ENCODE assay signal across 24 cellular contexts in genomic region chr14:104105822-104106470, GRCh38. TPM values are rescaled to one million over a fixed set of nuclear protein-coding genes. Genes with fewer than 3 reads are reported as not detected.
DNase-seq lines count a peak whose midpoint lies in the region; ATAC-seq and TF ChIP-seq lines count a peak whose summit lies in the region.
"Had no signal": no experiment of that assay in that cellular context is flagged by ENCODE, and none has a peak within 500 bp of the region (broad histone marks: within the 10 kb centered on the region; RNA-seq: fewer than 3 reads in every experiment).

No MANE protein-coding gene starts in this region.

- intact Hi-C loops in esophagus squamous epithelium (cut with DNase I) (no loop called here), psoas muscle (cut with DNase I) (no loop called here)

- no peak overlapping the region for H4K91ac ChIP-seq in H9 (ENCODE audit: insufficient read length, low read depth, low read length)

- H3K14ac ChIP-seq in H9 (ENCODE audit: insufficient read depth, low read length), result no peak overlapping the region

- H2BK15ac ChIP-seq in H9 (ENCODE audit: low read depth, low read length), result no peak overlapping the region

- H2BK20ac ChIP-seq in H9 (ENCODE audit: low read depth, low read length, poor library complexity, severe bottlenecking), result no peak overlapping the region

- no peak overlapping the region for H2BK12ac ChIP-seq in H9 (ENCODE audit: insufficient read length, low read depth, low read length)

- H3K4me2 ChIP-seq in H9 (ENCODE audit: insufficient read depth, insufficient read length, low read length), result no peak overlapping the region

- H4K8ac ChIP-seq in H9 (replicated peaks; ENCODE audit: insufficient read length, low read depth, low read length), result no peak overlapping the region

- H3K9me3 ChIP-seq in H9 (ENCODE audit: control insufficient read depth, low read depth, low read length) (no peaks in the 10 kb centered on the region), esophagus squamous epithelium (no peaks in the 10 kb centered on the region), psoas muscle (no peaks in the 10 kb centered on the region)
- H3K9me3 ChIP-seq: BE2C, gastroesophageal sphincter had no signal

- H3K27me3 ChIP-seq in H9 (ENCODE audit: insufficient read depth, low read length) (no peaks in the 10 kb centered on the region), esophagus squamous epithelium (peaks cover 0 to 10% (median 0%) of the 10 kb centered on the region in 4 donors), psoas muscle (ENCODE audit: insufficient read depth in 3 of 3, low read length in 2 of 3) (peaks cover 0 to 3% (median 0%) of the 10 kb centered on the region in 3 donors)
- H3K27me3 ChIP-seq: BE2C had no signal

- no peak overlapping the region for H3K9ac ChIP-seq in H9 (ENCODE audit: extremely low read depth, insufficient read length, low read length)

- no peaks in the 10 kb centered on the region for H3K23me2 ChIP-seq in H9 (ENCODE audit: insufficient read length, low read depth, low read length, poor library complexity, severe bottlenecking)

- no peak overlapping the region for H4K5ac ChIP-seq in H9 (ENCODE audit: insufficient read length, low read depth, low read length)

- H2AK5ac ChIP-seq in H9 (ENCODE audit: insufficient read length, low read length), result no peak overlapping the region

- H3K27ac ChIP-seq in H9 (ENCODE audit: insufficient read length, low read depth, low read length) (no peak overlapping the region), esophagus squamous epithelium (peak overlapping the region; percentile 72 to 93 (median 85)), psoas muscle (no peak overlapping the region)
- H3K27ac ChIP-seq: gastroesophageal sphincter had no signal

- H3K79me2 ChIP-seq in H9 (ENCODE audit: insufficient read depth, low read length), result no peaks in the 10 kb centered on the region

- H4K20me1 ChIP-seq in H9 (ENCODE audit: control insufficient read depth, insufficient read depth, insufficient read length), result no peaks in the 10 kb centered on the region

- H2BK5ac ChIP-seq in H9 (ENCODE audit: insufficient read length, low read length), result no peak overlapping the region

- H3K9me3 Mint-ChIP-seq in activated naive CD8-positive, alpha-beta T cell treated with anti-CD3 and anti-CD28 coated beads for 36 hours, result no peaks in the 10 kb centered on the region
- no peaks in the 10 kb centered on the region for H3K9me3 Mint-ChIP-seq in activated naive CD8-positive, alpha-beta T cell treated with anti-CD3 and anti-CD28 coated beads, Interleukin-2, amount 50 U/mL, for 24 hours
- no peaks in the 10 kb centered on the region; a peak in 1 of 5 replicates for H3K9me3 Mint-ChIP-seq in H9
- H3K9me3 Mint-ChIP-seq: activated CD8-positive, alpha-beta T cell treated with anti-CD3 and anti-CD28 coated beads for 36 hours; endodermal cell; WTC11 had no signal

- TF ChIP-seq CTCF in H9 (conservative IDR thresholded peaks at IDR 0.05) (no peak), esophagus squamous epithelium (IDR thresholded peaks at IDR 0.05) (no peak), psoas muscle (IDR thresholded peaks at IDR 0.05) (no peak)

- no peak overlapping the region for H3T11ph ChIP-seq in H9 (ENCODE audit: low read length)

- H3K23ac ChIP-seq in H9 (ENCODE audit: insufficient read length, low read depth, low read length), result no peak overlapping the region

- H2AFZ ChIP-seq in H9 (ENCODE audit: low read length), result no peak overlapping the region

- no peak for ATAC-seq in activated naive CD8-positive, alpha-beta T cell treated with anti-CD3 and anti-CD28 coated beads, Interleukin-2, amount 50 U/mL, for 24 hours
- ATAC-seq in psoas muscle, result no peak
- ATAC-seq: activated CD8-positive, alpha-beta T cell treated with anti-CD3 and anti-CD28 coated beads for 36 hours; gastroesophageal sphincter; WTC11 had no signal

- no peak overlapping the region for H2BK120ac ChIP-seq in H9 (ENCODE audit: low read depth, low read length, poor library complexity, severe bottlenecking)

- TF ChIP-seq POLR2A in esophagus squamous epithelium (IDR thresholded peaks at IDR 0.05), result no peak

- no peaks in the 10 kb centered on the region for H3K79me1 ChIP-seq in H9 (ENCODE audit: insufficient read depth, low read depth, low read length, poor library complexity, severe bottlenecking)

- H3K36me3 ChIP-seq in esophagus squamous epithelium (no peaks in the 10 kb centered on the region), psoas muscle (ENCODE audit: insufficient read depth in 1 of 2, low read depth in 1 of 2) (no peaks in the 10 kb centered on the region)
- H3K36me3 ChIP-seq: BE2C, gastroesophageal sphincter had no signal

- H3K56ac ChIP-seq in H9 (ENCODE audit: insufficient read length, low read depth, low read length), result no peak overlapping the region

- no peak overlapping the region for H3K18ac ChIP-seq in H9 (ENCODE audit: insufficient read length, low read depth, low read length)

- H3K36me3 Mint-ChIP-seq in activated naive CD8-positive, alpha-beta T cell treated with anti-CD3 and anti-CD28 coated beads for 36 hours, result no peaks in the 10 kb centered on the region
- no peaks in the 10 kb centered on the region for H3K36me3 Mint-ChIP-seq in activated naive CD8-positive, alpha-beta T cell treated with anti-CD3 and anti-CD28 coated beads, Interleukin-2, amount 50 U/mL, for 24 hours (ENCODE audit: low read depth)
- H3K36me3 Mint-ChIP-seq in H9 (ENCODE audit: insufficient read depth in 1 of 3, low read depth in 3 of 3), result no peaks in the 10 kb centered on the region
- H3K36me3 Mint-ChIP-seq: WTC11 had no signal

- H3K4ac ChIP-seq in H9 (ENCODE audit: low read depth, low read length), result no peak overlapping the region

- H3K4me3 Mint-ChIP-seq in activated naive CD8-positive, alpha-beta T cell treated with anti-CD3 and anti-CD28 coated beads for 36 hours, result no peak overlapping the region
- H3K4me3 Mint-ChIP-seq in activated naive CD8-positive, alpha-beta T cell treated with anti-CD3 and anti-CD28 coated beads, Interleukin-2, amount 50 U/mL, for 24 hours, result no peak overlapping the region
- H3K4me3 Mint-ChIP-seq in H9, result no peak overlapping the region
- H3K4me3 Mint-ChIP-seq: activated CD8-positive, alpha-beta T cell treated with anti-CD3 and anti-CD28 coated beads for 36 hours; endodermal cell; WTC11 had no signal

- peak; percentile 0 for DNase-seq in activated naive CD8-positive, alpha-beta T cell treated with anti-CD3 and anti-CD28 coated beads for 36 hours
- no peak for DNase-seq in activated naive CD8-positive, alpha-beta T cell treated with anti-CD3 and anti-CD28 coated beads, Interleukin-2, amount 50 U/mL, for 24 hours
- DNase-seq in H9 (peak; percentile 22), esophagus squamous epithelium (lab: John Stamatoyannopoulos, UW) (no peak), psoas muscle (peak; percentile 8 to 33), DMS79 (lab: John Stamatoyannopoulos, UW) (no peak), NCI-H510A (lab: John Stamatoyannopoulos, UW) (no peak), midbrain (lab: John Stamatoyannopoulos, UW) (no peak)
- DNase-seq: activated CD8-positive, alpha-beta T cell treated with anti-CD3 and anti-CD28 coated beads for 36 hours; activated naive CD4-positive, alpha-beta T cell; BE2C; cortex of kidney; DMS79 treated with DMSO at 0.1 percent for 48 hours; mammary epithelial cell; NCI-H1092 treated with DMSO at 0.1 percent for 48 hours; NCI-H2029; NCI-H226; T-helper 9 cell had no signal

- no peaks in the 10 kb centered on the region for H3K4me1 Mint-ChIP-seq in activated naive CD8-positive, alpha-beta T cell treated with anti-CD3 and anti-CD28 coated beads for 36 hours
- no peaks in the 10 kb centered on the region for H3K4me1 Mint-ChIP-seq in activated naive CD8-positive, alpha-beta T cell treated with anti-CD3 and anti-CD28 coated beads, Interleukin-2, amount 50 U/mL, for 24 hours
- peaks cover 2 to 14% of the 10 kb centered on the region in 2 experiments; a peak in 3 of 4 replicates for H3K4me1 Mint-ChIP-seq in H9
- H3K4me1 Mint-ChIP-seq: endodermal cell had no signal

- no peaks in the 10 kb centered on the region for H3K27me3 Mint-ChIP-seq in activated naive CD8-positive, alpha-beta T cell treated with anti-CD3 and anti-CD28 coated beads for 36 hours
- H3K27me3 Mint-ChIP-seq in activated naive CD8-positive, alpha-beta T cell treated with anti-CD3 and anti-CD28 coated beads, Interleukin-2, amount 50 U/mL, for 24 hours, result no peaks in the 10 kb centered on the region
- no peaks in the 10 kb centered on the region for H3K27me3 Mint-ChIP-seq in H9 (ENCODE audit: low read depth)
- H3K27me3 Mint-ChIP-seq: activated CD8-positive, alpha-beta T cell treated with anti-CD3 and anti-CD28 coated beads for 36 hours had no signal

- no CpG with 5 or more reads among the region's 18 CpGs for WGBS in H9 (ENCODE audit: extremely low coverage, insufficient read length, low lambda C conversion rate)
- WGBS in esophagus squamous epithelium, 2 donors, result 53 to 60% methylated on average over 1 to 4 of the region's 18 CpGs
- WGBS in psoas muscle, 3 donors, result 73 to 86% (median 84%) methylated on average over 17 to 18 of the region's 18 CpGs

- H3K4me1 ChIP-seq in H9 (ENCODE audit: insufficient read depth, low read length) (no peaks in the 10 kb centered on the region; the same call in 1 of the 2 replicates), esophagus squamous epithelium (peaks cover 40 to 99% (median 44%) of the 10 kb centered on the region in 3 donors), psoas muscle (no peaks in the 10 kb centered on the region)
- H3K4me1 ChIP-seq: BE2C, gastroesophageal sphincter had no signal

- H3K4me3 ChIP-seq in esophagus squamous epithelium (peak overlapping the region in 1 of 4 donors; percentile 31), psoas muscle (no peak overlapping the region)
- H3K4me3 ChIP-seq: gastroesophageal sphincter had no signal

- no peak overlapping the region for H3K27ac Mint-ChIP-seq in activated naive CD8-positive, alpha-beta T cell treated with anti-CD3 and anti-CD28 coated beads for 36 hours
- H3K27ac Mint-ChIP-seq in activated naive CD8-positive, alpha-beta T cell treated with anti-CD3 and anti-CD28 coated beads, Interleukin-2, amount 50 U/mL, for 24 hours, result no peak overlapping the region
- H3K27ac Mint-ChIP-seq in H9, result no peak overlapping the region
- H3K27ac Mint-ChIP-seq: activated CD8-positive, alpha-beta T cell treated with anti-CD3 and anti-CD28 coated beads for 36 hours; endodermal cell; WTC11 had no signal

RNA-seq across cellular contexts. Expression of gene ASPG, which starts 20.4 kb away (rescaled TPM):
- not detected for total RNA-seq in activated naive CD8-positive, alpha-beta T cell treated with anti-CD3 and anti-CD28 coated beads for 36 hours
- total RNA-seq in H9 (2021) (0.24 and 0.33 TPM in 2 replicates), esophagus squamous epithelium (10 to 100 TPM; 12.2 to 78.2 (median 40.8) TPM), psoas muscle (under 1 TPM in 3 of 4 donors, not detected in 1; 0.15 to 0.84 (median 0.51) TPM)
- polyA plus RNA-seq in psoas muscle, result under 1 TPM; 0.04 to 0.61 (median 0.06) TPM
- total RNA-seq: A673; activated CD8-positive, alpha-beta T cell treated with anti-CD3 and anti-CD28 coated beads for 36 hours; myocyte; osteocyte had no signal
- polyA plus RNA-seq: mammary epithelial cell had no signal

RNA-seq across cellular contexts. Expression of gene KIF26A, which starts 32.4 kb away (rescaled TPM):
- total RNA-seq in activated naive CD8-positive, alpha-beta T cell treated with anti-CD3 and anti-CD28 coated beads for 36 hours, result under 1 TPM; 0.89 to 0.94 TPM
- total RNA-seq in H9 (2021) (43.0 and 44.2 TPM in 2 replicates), esophagus squamous epithelium (1 to 10 TPM in 2 of 4 donors, under 1 TPM in 2; 0.80 to 2.7 (median 0.96) TPM), psoas muscle (1 to 10 TPM; 1.8 to 3.2 (median 2.3) TPM)
- polyA plus RNA-seq in psoas muscle, result 1 to 10 TPM in 2 of 3 donors, under 1 TPM in 1; 0.99 to 1.6 (median 1.4) TPM
- total RNA-seq: myocyte had no signal

Comparison
In these comparisons a context has a peak if more than half of its experiments do, and no peak if none do; other contexts are left out.
1. DNase-seq: peak in activated naive CD8-positive, alpha-beta T cell treated with anti-CD3 and anti-CD28 coated beads for 36 hours (single experiment), H9 (single experiment) and psoas muscle (2 of 2); none in activated naive CD8-positive, alpha-beta T cell treated with anti-CD3 and anti-CD28 coated beads, Interleukin-2, amount 50 U/mL, for 24 hours (single experiment), esophagus squamous epithelium (single experiment), DMS79 (single experiment), NCI-H510A (single experiment) and midbrain (single experiment).
2. H3K27ac ChIP-seq: peak in esophagus squamous epithelium (4 of 4); none in H9 (single experiment) and psoas muscle (single experiment).
3. RNA of gene KIF26A, which starts 32.4 kb away (total RNA-seq): 43.0 to 44.2 TPM in H9; 1.8 to 3.2 TPM in psoas muscle, 0.80 to 2.7 TPM in esophagus squamous epithelium and 0.89 to 0.94 TPM in activated naive CD8-positive, alpha-beta T cell treated with anti-CD3 and anti-CD28 coated beads for 36 hours; every median in the first group is over 10 times any median in the second.